1 cellular context compared by ENCODE assay signal in the genomic region with DNA sequence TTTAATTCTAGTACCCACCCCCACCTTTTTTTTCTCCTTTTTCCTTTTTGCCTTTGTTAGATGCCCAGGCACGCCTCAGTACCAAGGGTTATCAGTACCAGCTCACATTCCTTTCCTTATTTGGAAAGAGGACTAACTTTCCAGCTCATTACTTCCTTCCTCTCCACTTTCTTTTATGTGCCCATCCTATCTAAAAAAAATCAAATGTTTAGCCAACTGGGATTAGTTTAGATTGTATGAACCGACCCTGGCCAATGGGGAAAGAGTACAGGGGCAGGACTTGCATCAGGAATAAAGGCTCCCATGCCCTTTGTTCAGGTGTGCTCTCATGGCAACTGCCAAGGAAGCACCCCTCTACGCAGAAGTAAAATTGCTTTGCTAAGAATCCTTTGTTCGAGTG.
TF ChIP-seq lines count a peak whose summit lies in the region.

No MANE protein-coding gene starts in this region.

TF ChIP-seq in HepG2, 621 proteins besides CTCF, POLR2A, EP300 and RAD21:
- TF ChIP-seq SRF (IDR thresholded peaks at IDR 0.05; ENCODE audit: low read depth, low read length): 0 out of 2 replicates have a peak, but pooled peaks have one; percentile 27
